19 cellular contexts compared by ENCODE assay signal in genomic region chr2:174191342-174191886, GRCh38.
"Had no signal": no experiment of that assay in that cellular context is flagged by ENCODE, and none has a peak within 500 bp of the region (broad histone marks: within the 10 kb centered on the region; RNA-seq: fewer than 3 reads in every experiment).

No MANE protein-coding gene starts in this region.

- DNase-seq: IMR-90, MV-4-11, NCI-H1048, NCI-H1105, NCI-H1417, NCI-H1436 treated with DMSO at 0.1 percent for 48 hours, NCI-H1694, NCI-H187 treated with DMSO at 0.1 percent for 48 hours, NCI-H2081, NCI-H2107, NCI-H2227 treated with DMSO at 0.1 percent for 48 hours, NCI-H524 treated with DMSO at 0.1 percent for 48 hours, NCI-H69, NCI-H774, SHP77 treated with DMSO at 0.1 percent for 48 hours, SJCRH30 had no signal

- H3K4me1 ChIP-seq: SJCRH30 had no signal

- ATAC-seq: Panc1, Right ventricle myocardium inferior, SK-N-SH treated with all-trans-retinoic acid at 6 μM for 48 hours had no signal

- H3K27me3 ChIP-seq: SJCRH30 had no signal

- H3K27ac ChIP-seq: SJCRH30 had no signal

- H3K36me3 ChIP-seq: SJCRH30 had no signal

- H3K9me3 ChIP-seq: SJCRH30 had no signal

- H3K4me3 ChIP-seq: SJCRH30 had no signal
